In genomic region chr15:52217186-52217585, GRCh38 we compare ENCODE assay signal across 9 cellular contexts. TPM values are rescaled to one million over a fixed set of nuclear protein-coding genes. Genes with fewer than 3 reads are reported as not detected.
A peak's percentile ranks its signal among the peaks of the same experiment; 100 is the strongest.
DNase-seq lines count a peak whose midpoint lies in the region; ATAC-seq, FAIRE-seq and TF ChIP-seq lines count a peak whose summit lies in the region.
"Had no signal": no experiment of that assay in that cellular context is flagged by ENCODE, and none has a peak within 500 bp of the region (broad histone marks: within the 10 kb centered on the region; RNA-seq: fewer than 3 reads in every experiment).

No MANE protein-coding gene starts in this region.

- peaks cover 20% of the 10 kb centered on the region for H3K36me3 Mint-ChIP-seq in Caco-2 (ENCODE audit: insufficient read depth, unreplicated experiment)
- peaks cover 10 to 71% (median 41%) of the 10 kb centered on the region in 3 experiments; a peak in 6 of 7 replicates for H3K36me3 Mint-ChIP-seq in H9 (ENCODE audit: insufficient read depth in 1 of 3, low read depth in 3 of 3)
- no peaks in the 10 kb centered on the region for H3K36me3 Mint-ChIP-seq in activated CD4-positive, alpha-beta T cell treated with anti-CD3 and anti-CD28 coated beads, Interleukin-2, amount 10 ng/mL, durations not matched to agents 24 days and 14 days (ENCODE audit: low read depth)

- H3K4me1 Mint-ChIP-seq in Caco-2 (ENCODE audit: low read depth, unreplicated experiment): no peaks in the 10 kb centered on the region
- no peaks in the 10 kb centered on the region for H3K4me1 Mint-ChIP-seq in H9
- peaks cover 20% of the 10 kb centered on the region for H3K4me1 Mint-ChIP-seq in activated CD4-positive, alpha-beta T cell treated with anti-CD3 and anti-CD28 coated beads, Interleukin-2, amount 10 ng/mL, durations not matched to agents 24 days and 14 days

- CTCF ChIA-PET in Caco-2 (lab: Charles Lee): interaction anchor here (0.5 to 1.8 kb wide), 9 partner anchors 9 to 189 kb away, joined by 3 to 16 read pairs (median 3); no protein-coding TSS in a partner anchor

- H2BK120ac ChIP-seq in H9 (ENCODE audit: low read depth, low read length, poor library complexity, severe bottlenecking): no peak overlapping the region

- FAIRE-seq in keratinocyte (lab: Jason Lieb, UNC): peak; percentile 86
- FAIRE-seq in RCC 7860 (lab: Jason Lieb, UNC): no peak

- H4K20me1 ChIP-seq in H9 (ENCODE audit: control insufficient read depth, insufficient read depth, insufficient read length) (no peaks in the 10 kb centered on the region), keratinocyte (ENCODE audit: control insufficient read depth, extremely low read depth, insufficient read depth, low read length) (no peaks in the 10 kb centered on the region)

- H3K4me3 Mint-ChIP-seq in Caco-2 (ENCODE audit: unreplicated experiment): no peak overlapping the region
- H3K4me3 Mint-ChIP-seq in H9: no peak overlapping the region
- H3K4me3 Mint-ChIP-seq in activated CD4-positive, alpha-beta T cell treated with anti-CD3 and anti-CD28 coated beads, Interleukin-2, amount 10 ng/mL, durations not matched to agents 24 days and 14 days: no peak overlapping the region

- H3K56ac ChIP-seq in H9 (ENCODE audit: insufficient read length, low read depth, low read length): no peak overlapping the region

- H2AK5ac ChIP-seq in H9 (ENCODE audit: insufficient read length, low read length): no peak overlapping the region

- dilution Hi-C loops in keratinocyte (cut with MboI; ENCODE audit: extremely low pct_ligation_motif_present, low sequenced_read_pairs): no loop called here

- no peak overlapping the region for H2AFZ ChIP-seq in H9 (ENCODE audit: low read length)
- H2AFZ ChIP-seq in keratinocyte (ENCODE audit: control insufficient read depth, low read length): peak overlapping the region; percentile 80

- POLR2A ChIA-PET in Caco-2 (lab: Charles Lee): no interaction called here

- H3K27ac ChIP-seq in H9 (ENCODE audit: insufficient read length, low read depth, low read length) (no peak overlapping the region), keratinocyte (ENCODE audit: control insufficient read depth, insufficient read depth, low read length) (no peak overlapping the region)
- H3K27ac ChIP-seq: cardiac muscle cell had no signal

- TF ChIP-seq CTCF in Caco-2 (IDR thresholded peaks at IDR 0.05; ENCODE audit: insufficient read depth in 1 of 2, low read depth in 1 of 2, low read length in 1 of 2, severe bottlenecking in 1 of 2, unreplicated experiment in 1 of 2) (peak; percentile 33 to 55), H9 (conservative IDR thresholded peaks at IDR 0.05) (peak; percentile 66), keratinocyte (optimal IDR thresholded peaks at IDR 0.05 in 1 of 3, IDR thresholded peaks at IDR 0.05 in 1 of 3, conservative IDR thresholded peaks at IDR 0.05 in 1 of 3; ENCODE audit: extremely low read depth in 1 of 3, insufficient read depth in 2 of 3, low read length in 3 of 3) (peak; percentile 66 to 80 (median 69))

- H2BK20ac ChIP-seq in H9 (ENCODE audit: low read depth, low read length, poor library complexity, severe bottlenecking): no peak overlapping the region

- no peaks in the 10 kb centered on the region for H3K27me3 ChIP-seq in Caco-2 (replicated peaks; ENCODE audit: control insufficient read depth, insufficient read depth, low read length)
- no peaks in the 10 kb centered on the region for H3K27me3 ChIP-seq in H9 (ENCODE audit: insufficient read depth, low read length)
- no peaks in the 10 kb centered on the region for H3K27me3 ChIP-seq in keratinocyte (ENCODE audit: control insufficient read depth, extremely low read depth, insufficient read depth, low read length)
- H3K27me3 ChIP-seq: cardiac muscle cell had no signal

- H4K5ac ChIP-seq in H9 (ENCODE audit: insufficient read length, low read depth, low read length): no peak overlapping the region

- H3K79me2 ChIP-seq in H9 (ENCODE audit: insufficient read depth, low read length): no peaks in the 10 kb centered on the region
- no peaks in the 10 kb centered on the region for H3K79me2 ChIP-seq in keratinocyte (ENCODE audit: control insufficient read depth, insufficient read depth, low read length)

- ATAC-seq in GM18498 (IDR thresholded peaks at IDR 0.05; ENCODE audit: unreplicated experiment) (no peak), GM21723 (IDR thresholded peaks at IDR 0.05; ENCODE audit: unreplicated experiment) (no peak)

- intact Hi-C loops in Caco-2 (cut with micrococcal nuclease; ENCODE audit: unreplicated experiment): no loop called here
- intact Hi-C loops in activated CD4-positive, alpha-beta T cell treated with anti-CD3 and anti-CD28 coated beads, Interleukin-2, amount 10 ng/mL, durations not matched to agents 24 days and 14 days (cut with micrococcal nuclease): no loop called here

- H3K4me2 ChIP-seq in H9 (ENCODE audit: insufficient read depth, insufficient read length, low read length) (no peak overlapping the region), keratinocyte (ENCODE audit: control insufficient read depth, extremely low read depth, insufficient read depth, low read depth, low read length) (peak overlapping the region; percentile 49)

- H3K9ac ChIP-seq in H9 (ENCODE audit: extremely low read depth, insufficient read length, low read length): no peak overlapping the region
- no peak overlapping the region for H3K9ac ChIP-seq in keratinocyte (ENCODE audit: control insufficient read depth, extremely low read depth, insufficient read depth, low read length)

- H3K4me1 ChIP-seq in Caco-2 (no peaks in the 10 kb centered on the region), H9 (ENCODE audit: insufficient read depth, low read length) (no peaks in the 10 kb centered on the region), keratinocyte (ENCODE audit: control insufficient read depth, extremely low read depth, insufficient read depth, low read length) (no peaks in the 10 kb centered on the region)

- H3T11ph ChIP-seq in H9 (ENCODE audit: low read length): no peak overlapping the region

- H4K8ac ChIP-seq in H9 (replicated peaks; ENCODE audit: insufficient read length, low read depth, low read length): no peak overlapping the region

- H3K36me3 ChIP-seq in Caco-2 (ENCODE audit: control insufficient read depth, insufficient read depth, low read length): peaks cover 1% of the 10 kb centered on the region; the same call in 1 of the 2 replicates
- no peaks in the 10 kb centered on the region for H3K36me3 ChIP-seq in keratinocyte (ENCODE audit: control insufficient read depth in 2 of 2, extremely low read depth in 1 of 2, insufficient read depth in 2 of 2, low read length in 2 of 2)
- H3K36me3 ChIP-seq: cardiac muscle cell had no signal

- no peak overlapping the region for H2BK15ac ChIP-seq in H9 (ENCODE audit: low read depth, low read length)

- H3K18ac ChIP-seq in H9 (ENCODE audit: insufficient read length, low read depth, low read length): no peak overlapping the region

- H3K9me3 ChIP-seq in Caco-2: no peaks in the 10 kb centered on the region
- H3K9me3 ChIP-seq in H9 (ENCODE audit: control insufficient read depth, low read depth, low read length): no peaks in the 10 kb centered on the region
- no peaks in the 10 kb centered on the region for H3K9me3 ChIP-seq in keratinocyte (ENCODE audit: control insufficient read depth, low read depth, low read length)

- no peaks in the 10 kb centered on the region for H3K9me1 ChIP-seq in keratinocyte (ENCODE audit: control insufficient read depth, extremely low read depth, insufficient read depth, low read length)

- no peaks in the 10 kb centered on the region for H3K79me1 ChIP-seq in H9 (ENCODE audit: insufficient read depth, low read depth, low read length, poor library complexity, severe bottlenecking)

- H3K9me3 Mint-ChIP-seq in Caco-2 (ENCODE audit: unreplicated experiment) (no peaks in the 10 kb centered on the region), H9 (no peaks in the 10 kb centered on the region)
- H3K9me3 Mint-ChIP-seq in activated CD4-positive, alpha-beta T cell treated with anti-CD3 and anti-CD28 coated beads, Interleukin-2, amount 10 ng/mL, durations not matched to agents 24 days and 14 days: no peaks in the 10 kb centered on the region

- H3K23me2 ChIP-seq in H9 (ENCODE audit: insufficient read length, low read depth, low read length, poor library complexity, severe bottlenecking): no peaks in the 10 kb centered on the region

- no peak overlapping the region for H2BK5ac ChIP-seq in H9 (ENCODE audit: insufficient read length, low read length)

- BruUV-seq in Caco-2 (replicated peaks; lab: Mats Ljungman, UMichigan): no TSS peak

- no peak overlapping the region for H2BK12ac ChIP-seq in H9 (ENCODE audit: insufficient read length, low read depth, low read length)

- DNase-seq in Caco-2: peak in 1 of 2 experiments; percentile 53
- DNase-seq in H9: peak; percentile 64
- peak; percentile 70 for DNase-seq in activated CD4-positive, alpha-beta T cell treated with anti-CD3 and anti-CD28 coated beads, Interleukin-2, amount 10 ng/mL, durations not matched to agents 24 days and 14 days
- DNase-seq in keratinocyte (ENCODE audit: low read depth, low spot score): peak; percentile 7
- no peak for DNase-seq in RCC 7860 (ENCODE audit: low spot score)
- DNase-seq in AG20443 (ENCODE audit: low spot score): no peak

- WGBS in H9 (ENCODE audit: extremely low coverage, insufficient read length, low lambda C conversion rate): no CpG with 5 or more reads among the region's 10 CpGs

- H3K4me3 ChIP-seq in Caco-2 (ENCODE audit: low read depth, low read length): no peak overlapping the region
- no peak overlapping the region for H3K4me3 ChIP-seq in keratinocyte (ENCODE audit: control insufficient read depth in 2 of 3, extremely low read depth in 1 of 3, insufficient read depth in 2 of 3, low read depth in 1 of 3, low read length in 3 of 3)
- H3K4me3 ChIP-seq: cardiac muscle cell had no signal

- H4K91ac ChIP-seq in H9 (ENCODE audit: insufficient read length, low read depth, low read length): no peak overlapping the region

- H3K27me3 Mint-ChIP-seq in Caco-2 (ENCODE audit: insufficient read depth, unreplicated experiment) (no peaks in the 10 kb centered on the region), H9 (ENCODE audit: low read depth) (no peaks in the 10 kb centered on the region)
- H3K27me3 Mint-ChIP-seq in activated CD4-positive, alpha-beta T cell treated with anti-CD3 and anti-CD28 coated beads, Interleukin-2, amount 10 ng/mL, durations not matched to agents 24 days and 14 days: peaks cover under 1% of the 10 kb centered on the region

- H3K27ac Mint-ChIP-seq in Caco-2 (ENCODE audit: unreplicated experiment) (no peak overlapping the region), H9 (no peak overlapping the region; a peak in 1 of 7 replicates)
- H3K27ac Mint-ChIP-seq in activated CD4-positive, alpha-beta T cell treated with anti-CD3 and anti-CD28 coated beads, Interleukin-2, amount 10 ng/mL, durations not matched to agents 24 days and 14 days: no peak overlapping the region

- no peak overlapping the region for H3K14ac ChIP-seq in H9 (ENCODE audit: insufficient read depth, low read length)

- no peak overlapping the region for H3K4ac ChIP-seq in H9 (ENCODE audit: low read depth, low read length)

- H3K23ac ChIP-seq in H9 (ENCODE audit: insufficient read length, low read depth, low read length): no peak overlapping the region

RNA-seq across cellular contexts. Expression of gene GNB5, which starts 26.0 kb away (rescaled TPM):
- total RNA-seq in Caco-2 (2022) (19.8 and 23.2 TPM in 2 replicates), H9 (2021) (29.8 and 30.2 TPM in 2 replicates)
- total RNA-seq in activated CD4-positive, alpha-beta T cell treated with anti-CD3 and anti-CD28 coated beads, Interleukin-2, amount 10 ng/mL, durations not matched to agents 24 days and 14 days: 19.5 and 21.5 TPM in 2 replicates
- polyA plus RNA-seq in keratinocyte: 23.7 to 30.8 TPM (median 25.8 TPM) in 3 replicates
- 14.3 TPM for polyA plus RNA-seq in keratinocyte (2011; ENCODE audit: low read depth)
- 29.8 and 30.4 TPM in 2 replicates for polyA plus RNA-seq in keratinocyte (2011; cell fraction: cytosol; rRNA removed)
- 23.2 and 24.9 TPM in 2 replicates for polyA plus RNA-seq in keratinocyte (2011; cell fraction: nucleus; rRNA removed)
- 14.5 and 28.4 TPM in 2 replicates for polyA plus RNA-seq in keratinocyte (2012; ENCODE audit: low replicate concordance)
- 11.7 to 32.5 TPM (median 25.8 TPM) in 3 replicates for polyA minus RNA-seq in keratinocyte
- 27.4 TPM for polyA minus RNA-seq in keratinocyte (2011; cell fraction: cytosol; rRNA and poly(A)+ RNA removed)
- polyA minus RNA-seq in keratinocyte (2011; cell fraction: nucleus; rRNA and poly(A)+ RNA removed): 13.1 and 21.9 TPM in 2 replicates

Comparison
In these comparisons a context has a peak if more than half of its experiments do, and no peak if none do; other contexts are left out.
1. DNase-seq: peak in H9 (single experiment), activated CD4-positive, alpha-beta T cell treated with anti-CD3 and anti-CD28 coated beads, Interleukin-2, amount 10 ng/mL, durations not matched to agents 24 days and 14 days (single experiment) and keratinocyte (single experiment); none in RCC 7860 (single experiment) and AG20443 (single experiment).
2. Peak in every context shown above with its lines, with median percentiles within 50 percentile points of each other: CTCF ChIP-seq.